In genomic region chr12:64674367-64674922, GRCh38 we compare ENCODE assay signal across 9 cellular contexts.
DNase-seq lines count a peak whose midpoint lies in the region; ATAC-seq, FAIRE-seq and TF ChIP-seq lines count a peak whose summit lies in the region.
"Had no signal": no experiment of that assay in that cellular context is flagged by ENCODE, and none has a peak within 500 bp of the region (broad histone marks: within the 10 kb centered on the region; RNA-seq: fewer than 3 reads in every experiment).

No MANE protein-coding gene starts in this region.

- intact Hi-C loops in IMR-90 (cut with micrococcal nuclease), result no loop called here

- peak overlapping the region; percentile 26; the same call in 1 of the 2 replicates for H2BK20ac ChIP-seq in IMR-90 (ENCODE audit: low read depth, low read length)

- no peak overlapping the region for H2BK120ac ChIP-seq in IMR-90 (ENCODE audit: low read depth, low read length)

- H2BK5ac ChIP-seq in IMR-90 (ENCODE audit: low read depth, low read length, poor library complexity, severe bottlenecking), result no peak overlapping the region

- H3K4me1 Mint-ChIP-seq in memory B cell, result peaks cover 61% of the 10 kb centered on the region

- no peak for TF ChIP-seq EP300 in A549 (IDR thresholded peaks at IDR 0.05)

- H3K9me1 ChIP-seq in IMR-90 (ENCODE audit: insufficient read depth, low read length), result peaks cover 29% of the 10 kb centered on the region

- POLR2A ChIA-PET in A549 (lab: Yijun Ruan, JAX) (no interaction called here), IMR-90 (lab: Charles Lee; ENCODE audit: unreplicated experiment) (no interaction called here)

- H3K36me3 Mint-ChIP-seq in memory B cell, result peaks cover 6% of the 10 kb centered on the region

- no TSS peak for BruUV-seq in IMR-90 (replicated peaks; lab: Mats Ljungman, UMichigan)

- 0 out of 2 replicates have a peak overlapping the region, but pooled peaks have one; percentile 29 for H2AK5ac ChIP-seq in IMR-90 (ENCODE audit: low read depth, low read length)

- peaks cover 57% of the 10 kb centered on the region; the same call in 1 of the 2 replicates for H4K20me1 ChIP-seq in IMR-90 (ENCODE audit: insufficient read depth, low read length)

- H3K9ac ChIP-seq in IMR-90 (ENCODE audit: low read depth, low read length), result no peak overlapping the region

- ATAC-seq in A549 (no peak), IMR-90 (ENCODE audit: low read depth) (no peak), memory B cell (ENCODE audit: low read depth) (peak; percentile 25), HG02840 (IDR thresholded peaks at IDR 0.05; ENCODE audit: low FRiP score, unreplicated experiment) (no peak)

- no peak for DNase-seq in A549 (ENCODE audit: low read depth in 1 of 2, low spot score in 1 of 2)
- DNase-seq in IMR-90, result no peak
- DNase-seq in activated effector memory CD4-positive, alpha-beta T cell treated with Interleukin-2 at 50 U/mL for 16 hours, result peak; percentile 68
- no peak for DNase-seq in memory B cell (ENCODE audit: low spot score in 2 of 2)
- DNase-seq in GM20000 (ENCODE audit: low spot score), result no peak
- DNase-seq in GDM1 (lab: John Stamatoyannopoulos, UW), result no peak
- no peak for DNase-seq in frontal cortex (ENCODE audit: low spot score in 2 of 2)
- DNase-seq: RPMI8226 had no signal

- H3K79me1 ChIP-seq in IMR-90 (ENCODE audit: low read depth in 1 of 2, low read length in 2 of 2), result peaks cover 44 to 92% of the 10 kb centered on the region in 2 experiments

- no peak overlapping the region for H2AFZ ChIP-seq in IMR-90 (replicated peaks; ENCODE audit: low read length, poor library complexity)

- peak overlapping the region; percentile 29; the same call in 1 of the 2 replicates for H4K91ac ChIP-seq in IMR-90 (ENCODE audit: insufficient read depth, low read depth, low read length)

- CTCF ChIA-PET in A549 (lab: Yijun Ruan, JAX) (interaction anchor here (2.0 kb wide), 1 partner anchor 67 kb away, joined by 6 read pairs; no protein-coding TSS in a partner anchor), IMR-90 (lab: Yijun Ruan, JAX) (no interaction called here)

- no peak overlapping the region for H3K18ac ChIP-seq in IMR-90 (ENCODE audit: low read depth, low read length)

- H3K4me1 ChIP-seq in A549 (peaks cover 98% of the 10 kb centered on the region), IMR-90 (ENCODE audit: control insufficient read depth, insufficient read depth, low read length) (peaks cover 25% of the 10 kb centered on the region)

- TF ChIP-seq CTCF in A549 (IDR thresholded peaks at IDR 0.05) (no peak), IMR-90 (conservative IDR thresholded peaks at IDR 0.05; ENCODE audit: low read depth, low read length) (no peak), GM20000 (IDR thresholded peaks at IDR 0.05; ENCODE audit: extremely low read depth, missing control alignments) (no peak)

- H3K9me3 Mint-ChIP-seq in memory B cell, result no peaks in the 10 kb centered on the region

- WGBS in A549 (ENCODE audit: missing lambda C conversion rate), result 94% methylated on average over 10 of the region's 10 CpGs
- WGBS in IMR-90 (ENCODE audit: extremely low coverage in 2 of 2, insufficient read length in 1 of 2), 2 experiments, result 80% methylated on average over 2 of the region's 10 CpGs; no CpG with 5 or more reads in 1 of the 2 experiments

- H3K27me3 ChIP-seq in IMR-90 (ENCODE audit: control insufficient read depth, insufficient read depth, low read length), result no peaks in the 10 kb centered on the region

- H3K27ac Mint-ChIP-seq in memory B cell, result peak overlapping the region; percentile 69

- no peaks in the 10 kb centered on the region for H3K27me3 Mint-ChIP-seq in memory B cell

- H4K5ac ChIP-seq in IMR-90 (ENCODE audit: low read depth, low read length), result 0 out of 2 replicates have a peak overlapping the region, but pooled peaks have one; percentile 17

- FAIRE-seq in A549 (lab: Jason Lieb, UNC), result no peak
- no peak for FAIRE-seq in frontal cortex (lab: Jason Lieb, UNC)

- peak overlapping the region; percentile 79 to 86 for H3K27ac ChIP-seq in A549
- no peak overlapping the region for H3K27ac ChIP-seq in IMR-90 (ENCODE audit: insufficient read depth, low read length)

- peak overlapping the region; percentile 59; the same call in 1 of the 2 replicates for H3K14ac ChIP-seq in IMR-90 (replicated peaks; ENCODE audit: low read depth, low read length)

- H4K8ac ChIP-seq in IMR-90 (ENCODE audit: low read depth in 2 of 2, low read length in 2 of 2), result no peak overlapping the region; a peak in 1 of 4 replicates

- H3K4me3 ChIP-seq in A549 (no peak overlapping the region), IMR-90 (ENCODE audit: insufficient read depth, low read depth, low read length) (no peak overlapping the region)

- H3K4me3 Mint-ChIP-seq in memory B cell, result peak overlapping the region; percentile 68

- H3K9me3 ChIP-seq in A549 (no peaks in the 10 kb centered on the region), IMR-90 (ENCODE audit: control insufficient read depth, insufficient read depth, low read length) (no peaks in the 10 kb centered on the region)

- no peaks in the 10 kb centered on the region for H3K36me3 ChIP-seq in IMR-90 (ENCODE audit: control insufficient read depth, insufficient read depth, low read length)

- H2BK15ac ChIP-seq in IMR-90 (ENCODE audit: low read depth, low read length), result no peak overlapping the region

- TF ChIP-seq RAD21 in A549 (conservative IDR thresholded peaks at IDR 0.05 in 1 of 2, IDR thresholded peaks at IDR 0.05 in 1 of 2) (no peak), IMR-90 (IDR thresholded peaks at IDR 0.05; ENCODE audit: low read length) (no peak)

- TF ChIP-seq POLR2A in A549 (IDR thresholded peaks at IDR 0.05; ENCODE audit: low read length) (no peak), IMR-90 (IDR thresholded peaks at IDR 0.05; ENCODE audit: low read depth, low read length) (no peak)

- H3K56ac ChIP-seq in IMR-90 (ENCODE audit: extremely low read depth, insufficient read depth, low read length), result no peak overlapping the region

- no peak overlapping the region for H2AK9ac ChIP-seq in IMR-90 (replicated peaks; ENCODE audit: low read depth, low read length, poor library complexity)

- in situ Hi-C loops in IMR-90 (cut with MboI; ENCODE audit: low sequenced_read_pairs), result no loop called here

- peak overlapping the region; percentile 73 for H3K4me2 ChIP-seq in A549
- H3K4me2 ChIP-seq in IMR-90 (ENCODE audit: low read depth, low read length), result no peak overlapping the region

- H3K4ac ChIP-seq in IMR-90 (ENCODE audit: low read depth, low read length), result no peak overlapping the region

- dilution Hi-C loops in IMR-90 (cut with HindIII; ENCODE audit: low sequenced_read_pairs, unreplicated experiment), result no loop called here

- H3K23ac ChIP-seq in IMR-90 (ENCODE audit: low read depth, low read length), result 0 out of 2 replicates have a peak overlapping the region, but pooled peaks have one; percentile 89

TF ChIP-seq in A549, 52 proteins besides CTCF, POLR2A, EP300 and RAD21 (continues in another document):
- no peak for TF ChIP-seq HDAC2 (IDR thresholded peaks at IDR 0.05)
- TF ChIP-seq RFX5 (IDR thresholded peaks at IDR 0.05), result no peak
- TF ChIP-seq GATA3 (IDR thresholded peaks at IDR 0.05; ENCODE audit: borderline replicate concordance), result no peak
- TF ChIP-seq RCOR1 (IDR thresholded peaks at IDR 0.05; ENCODE audit: low read depth, low read length), result no peak
- no peak for TF ChIP-seq ZC3H11A (IDR thresholded peaks at IDR 0.05)
- no peak for TF ChIP-seq ZSCAN20 (CRISPR knock-in tag; IDR thresholded peaks at IDR 0.05)
- no peak for TF ChIP-seq NFE2L2 (conservative IDR thresholded peaks at IDR 0.05; ENCODE audit: low read length)
- TF ChIP-seq FOSB (CRISPR knock-in tag; IDR thresholded peaks at IDR 0.05), result no peak
- no peak for TF ChIP-seq RNF2 (IDR thresholded peaks at IDR 0.05; ENCODE audit: borderline replicate concordance, low read depth)
- TF ChIP-seq JUN (IDR thresholded peaks at IDR 0.05), result no peak
- TF ChIP-seq HEYL (CRISPR knock-in tag; IDR thresholded peaks at IDR 0.05), result no peak
- TF ChIP-seq USF2 (IDR thresholded peaks at IDR 0.05), result no peak

TF ChIP-seq in IMR-90, 13 proteins besides CTCF, POLR2A, EP300 and RAD21:
- TF ChIP-seq MAFK (IDR thresholded peaks at IDR 0.05; ENCODE audit: low read depth, low read length), result no peak
- no peak for TF ChIP-seq CEBPB (IDR thresholded peaks at IDR 0.05; ENCODE audit: low read depth, low read length)
- no peak for TF ChIP-seq RCOR1 (IDR thresholded peaks at IDR 0.05; ENCODE audit: insufficient replicate concordance, low read length)
- TF ChIP-seq USF2 (IDR thresholded peaks at IDR 0.05; ENCODE audit: low read depth, low read length), result no peak
- no peak for TF ChIP-seq SMC3 (IDR thresholded peaks at IDR 0.05; ENCODE audit: low read depth, low read length)
